In genomic region chr22:36343070-36343719, GRCh38 we compare ENCODE assay signal across 10 cellular contexts. TPM values are rescaled to one million over a fixed set of nuclear protein-coding genes. Genes with fewer than 3 reads are reported as not detected.
A peak's percentile ranks its signal among the peaks of the same experiment; 100 is the strongest.
DNase-seq lines count a peak whose midpoint lies in the region; ATAC-seq and TF ChIP-seq lines count a peak whose summit lies in the region.
"Had no signal": no experiment of that assay in that cellular context is flagged by ENCODE, and none has a peak within 500 bp of the region (broad histone marks: within the 10 kb centered on the region; RNA-seq: fewer than 3 reads in every experiment).

No MANE protein-coding gene starts in this region.

- peaks cover 75 to 100% (median 92%) of the 10 kb centered on the region in 6 donors for H3K4me1 ChIP-seq in spleen
- H3K4me1 ChIP-seq in HAP-1 = no peaks in the 10 kb centered on the region

- H3K4me3 Mint-ChIP-seq in activated CD8-positive, alpha-beta T cell treated with anti-CD3 and anti-CD28 coated beads for 36 hours = peak overlapping the region; percentile 14
- peak overlapping the region in 1 of 5 donors; percentile 1 for H3K4me3 Mint-ChIP-seq in immature natural killer cell
- no peak overlapping the region for H3K4me3 Mint-ChIP-seq in activated T-cell treated with anti-CD3 and anti-CD28 coated beads, Interleukin-2, amount 50 U/mL, for 4 hours

- CTCF ChIA-PET in activated CD8-positive, alpha-beta T cell treated with anti-CD3 and anti-CD28 coated beads for 36 hours (lab: Charles Lee) = interaction anchor here (0.8 to 2.8 kb wide), 12 partner anchors 8 to 128 kb away, joined by 3 to 16 read pairs (median 4); no protein-coding TSS in a partner anchor

- no peak for TF ChIP-seq POLR2A in spleen (IDR thresholded peaks at IDR 0.05)

- H3K27me3 Mint-ChIP-seq in activated CD8-positive, alpha-beta T cell treated with anti-CD3 and anti-CD28 coated beads for 36 hours = no peaks in the 10 kb centered on the region
- H3K27me3 Mint-ChIP-seq in immature natural killer cell (ENCODE audit: low read depth in 3 of 3) = peaks cover 3 to 8% (median 8%) of the 10 kb centered on the region in 3 donors
- H3K27me3 Mint-ChIP-seq in activated T-cell treated with anti-CD3 and anti-CD28 coated beads, Interleukin-2, amount 50 U/mL, for 4 hours (ENCODE audit: low read depth) = no peaks in the 10 kb centered on the region

- intact Hi-C loops in activated CD8-positive, alpha-beta T cell treated with anti-CD3 and anti-CD28 coated beads for 36 hours (cut with micrococcal nuclease) = no loop called here
- intact Hi-C loops in spleen (cut with DNase I; ENCODE audit: low total_unique reads) = no loop called here

- H3K27me3 ChIP-seq in spleen (replicated peaks in 1 of 7) (no peaks in the 10 kb centered on the region), HAP-1 (ENCODE audit: low read depth) (no peaks in the 10 kb centered on the region)
- H3K27me3 ChIP-seq: foreskin keratinocyte had no signal

- H3K4me3 ChIP-seq in spleen = no peak overlapping the region
- H3K4me3 ChIP-seq in HAP-1 = no peak overlapping the region

- peak overlapping the region; percentile 97 for H3K27ac Mint-ChIP-seq in activated CD8-positive, alpha-beta T cell treated with anti-CD3 and anti-CD28 coated beads for 36 hours
- peak overlapping the region; percentile 29 to 90 (median 68) for H3K27ac Mint-ChIP-seq in immature natural killer cell

- H3K27ac ChIP-seq in spleen = peak overlapping the region in 7 of 8 donors; percentile 43 to 100 (median 89)
- H3K27ac ChIP-seq: 22Rv1, foreskin keratinocyte had no signal

- ATAC-seq in activated CD8-positive, alpha-beta T cell treated with anti-CD3 and anti-CD28 coated beads for 36 hours = no peak
- no peak for ATAC-seq in GM19463 (IDR thresholded peaks at IDR 0.05; ENCODE audit: unreplicated experiment)
- ATAC-seq in activated T-cell treated with anti-CD3 and anti-CD28 coated beads, Interleukin-2, amount 50 U/mL, for 4 hours = no peak
- ATAC-seq: foreskin keratinocyte had no signal

- H3K9me3 Mint-ChIP-seq in activated CD8-positive, alpha-beta T cell treated with anti-CD3 and anti-CD28 coated beads for 36 hours = no peaks in the 10 kb centered on the region
- H3K9me3 Mint-ChIP-seq in immature natural killer cell = no peaks in the 10 kb centered on the region
- H3K9me3 Mint-ChIP-seq in activated T-cell treated with anti-CD3 and anti-CD28 coated beads, Interleukin-2, amount 50 U/mL, for 4 hours = no peaks in the 10 kb centered on the region

- in situ Hi-C loops in HAP-1 (cut with MboI; ENCODE audit: low sequenced_read_pairs) = no loop called here

- H3K36me3 ChIP-seq in spleen (peaks cover 2 to 100% (median 91%) of the 10 kb centered on the region in 6 donors), HAP-1 (replicated peaks) (peaks cover 61% of the 10 kb centered on the region)

- POLR2A ChIA-PET in activated CD8-positive, alpha-beta T cell treated with anti-CD3 and anti-CD28 coated beads for 36 hours (lab: Charles Lee) = interaction anchor here (1.3 to 44.1 kb wide), 4 partner anchors 10 to 112 kb away, joined by 3 to 1125 read pairs (median 46); partner anchors contain the start of gene MYH9

- TF ChIP-seq CTCF in activated CD8-positive, alpha-beta T cell treated with anti-CD3 and anti-CD28 coated beads for 36 hours (IDR thresholded peaks at IDR 0.05) = no peak
- TF ChIP-seq CTCF in spleen (IDR thresholded peaks at IDR 0.05 in 8 of 11, conservative IDR thresholded peaks at IDR 0.05 in 3 of 11) = no peak

- H3K36me3 Mint-ChIP-seq in activated CD8-positive, alpha-beta T cell treated with anti-CD3 and anti-CD28 coated beads for 36 hours (ENCODE audit: low read depth) = peaks cover 82% of the 10 kb centered on the region
- H3K36me3 Mint-ChIP-seq in immature natural killer cell = peaks cover 7 to 30% (median 26%) of the 10 kb centered on the region in 3 donors
- H3K36me3 Mint-ChIP-seq in activated T-cell treated with anti-CD3 and anti-CD28 coated beads, Interleukin-2, amount 50 U/mL, for 4 hours (ENCODE audit: insufficient read depth) = peaks cover 55% of the 10 kb centered on the region

- peaks cover 89% of the 10 kb centered on the region for H3K4me1 Mint-ChIP-seq in activated CD8-positive, alpha-beta T cell treated with anti-CD3 and anti-CD28 coated beads for 36 hours (ENCODE audit: low read depth)
- peaks cover 58 to 78% of the 10 kb centered on the region in 2 donors for H3K4me1 Mint-ChIP-seq in immature natural killer cell
- peaks cover 90% of the 10 kb centered on the region for H3K4me1 Mint-ChIP-seq in activated T-cell treated with anti-CD3 and anti-CD28 coated beads, Interleukin-2, amount 50 U/mL, for 4 hours (ENCODE audit: low read depth)

- DNase-seq in DMS153 (lab: John Stamatoyannopoulos, UW) (peak; percentile 27), DMS153 treated with DMSO at 0.1 percent for 48 hours (lab: John Stamatoyannopoulos, UW; ENCODE audit: unreplicated experiment) (no peak), immature natural killer cell (no peak), spleen (no peak), HAP-1 (ENCODE audit: low spot score in 2 of 2) (no peak)
- no peak for DNase-seq in activated CD8-positive, alpha-beta T cell treated with anti-CD3 and anti-CD28 coated beads for 36 hours
- DNase-seq in activated T-cell treated with anti-CD3 and anti-CD28 coated beads, Interleukin-2, amount 50 U/mL, for 4 hours = no peak
- DNase-seq: foreskin keratinocyte had no signal

- 74 to 87% (median 85%) methylated on average over 5 of the region's 5 CpGs for WGBS in spleen, 5 donors

- H3K9me3 ChIP-seq in spleen = no peaks in the 10 kb centered on the region
- H3K9me3 ChIP-seq in HAP-1 = no peaks in the 10 kb centered on the region

RNA-seq across cellular contexts. Expression of gene MYH9, which starts 44.6 kb away (rescaled TPM):
- total RNA-seq in activated CD8-positive, alpha-beta T cell treated with anti-CD3 and anti-CD28 coated beads for 36 hours = 100 to 1,000 TPM; 624 to 679 TPM
- polyA plus RNA-seq in immature natural killer cell = 100 to 1,000 TPM in 1 of 3 donors, 10 to 100 TPM in 1, 1 to 10 TPM in 1; 8.7 to 355 (median 40.2) TPM
- 1,000 to 10,000 TPM in 4 of 7 donors, 100 to 1,000 TPM in 3; 575 to 1,376 (median 1,013) TPM for total RNA-seq in spleen
- polyA plus RNA-seq in spleen = 100 to 1,000 TPM in 1 of 3 donors, 10 to 100 TPM in 2; 59.8 to 166 (median 71.1) TPM
- 100 to 1,000 TPM; 673 to 753 (median 716) TPM for total RNA-seq in activated T-cell treated with anti-CD3 and anti-CD28 coated beads, Interleukin-2, amount 50 U/mL, for 4 hours
